13 cellular contexts compared by ENCODE assay signal in genomic region chr17:66777689-66778225, GRCh38. TPM values are rescaled to one million over a fixed set of nuclear protein-coding genes. Genes with fewer than 3 reads are reported as not detected.
DNase-seq lines count a peak whose midpoint lies in the region; ATAC-seq, FAIRE-seq and TF ChIP-seq lines count a peak whose summit lies in the region.
"Had no signal": no experiment of that assay in that cellular context is flagged by ENCODE, and none has a peak within 500 bp of the region (broad histone marks: within the 10 kb centered on the region; RNA-seq: fewer than 3 reads in every experiment).

No MANE protein-coding gene starts in this region.

- no peak for FAIRE-seq in astrocyte (lab: Jason Lieb, UNC)

- H3K9me3 ChIP-seq in Karpas-422 (ENCODE audit: low read length) (no peaks in the 10 kb centered on the region), astrocyte (ENCODE audit: insufficient read depth, low read depth, low read length) (no peaks in the 10 kb centered on the region)
- H3K9me3 ChIP-seq: MG63, Peyer's patch, right atrium auricular region had no signal

- peaks cover 12% of the 10 kb centered on the region for H3K36me3 Mint-ChIP-seq in astrocyte (ENCODE audit: low read depth, unreplicated experiment)

- peak overlapping the region; percentile 56 for H3K9ac ChIP-seq in Karpas-422 (ENCODE audit: low read length)
- H3K9ac ChIP-seq in astrocyte (ENCODE audit: low read length) = no peak overlapping the region

- H3K79me2 ChIP-seq in Karpas-422 (ENCODE audit: low read length) (no peaks in the 10 kb centered on the region), astrocyte (ENCODE audit: insufficient read depth, low read length) (no peaks in the 10 kb centered on the region)

- H3K4me3 ChIP-seq in Karpas-422 (ENCODE audit: low read length) (peak overlapping the region; percentile 22), astrocyte (ENCODE audit: insufficient read depth, low read depth, low read length) (no peak overlapping the region)
- H3K4me3 ChIP-seq: MG63, Peyer's patch, right atrium auricular region had no signal

- H3K4me1 Mint-ChIP-seq in astrocyte (ENCODE audit: low read depth, unreplicated experiment) = peaks cover 7% of the 10 kb centered on the region

- H3K27ac Mint-ChIP-seq in astrocyte (ENCODE audit: unreplicated experiment) = no peak overlapping the region
- H3K27ac Mint-ChIP-seq: CD4-positive, alpha-beta T cell had no signal

- DNase-seq in C1 segment of cervical spinal cord (lab: John Stamatoyannopoulos, UW) = peak in 9 of 14 donors; percentile 4 to 61 (median 30)
- peak; percentile 95 for DNase-seq in Karpas-422
- peak; percentile 60 for DNase-seq in astrocyte (ENCODE audit: low read depth)
- DNase-seq in kidney tubule cell (ENCODE audit: low spot score) = peak; percentile 6
- DNase-seq in UCSD-AML1 (lab: John Stamatoyannopoulos, UW; ENCODE audit: unreplicated experiment) = no peak
- DNase-seq: CD4-positive, alpha-beta T cell; MG63; Peyer's patch had no signal

- H3K27ac ChIP-seq in Karpas-422 (ENCODE audit: low read length) (peak overlapping the region; percentile 98), astrocyte (ENCODE audit: low read depth, low read length) (peak overlapping the region; percentile 20)
- H3K27ac ChIP-seq: Peyer's patch, right atrium auricular region had no signal

- no peak overlapping the region for H3K4me3 Mint-ChIP-seq in astrocyte (ENCODE audit: unreplicated experiment)
- H3K4me3 Mint-ChIP-seq: CD4-positive, alpha-beta T cell had no signal

- no peaks in the 10 kb centered on the region for H4K20me1 ChIP-seq in Karpas-422 (ENCODE audit: insufficient read depth, low read depth, low read length)
- no peaks in the 10 kb centered on the region for H4K20me1 ChIP-seq in astrocyte (ENCODE audit: insufficient read depth, low read length)

- ATAC-seq in esophagus mucosa (no peak), GM21786 (IDR thresholded peaks at IDR 0.05; ENCODE audit: unreplicated experiment) (no peak), HG02885 (IDR thresholded peaks at IDR 0.05; ENCODE audit: poor library complexity, unreplicated experiment) (no peak)

- no peaks in the 10 kb centered on the region for H3K27me3 ChIP-seq in Karpas-422 (ENCODE audit: low read length)
- no peaks in the 10 kb centered on the region for H3K27me3 ChIP-seq in astrocyte (ENCODE audit: insufficient read depth, low read length)
- H3K27me3 ChIP-seq: MG63, Peyer's patch, right atrium auricular region had no signal

- H3K4me1 ChIP-seq in Karpas-422 (ENCODE audit: low read length) (peaks cover 87% of the 10 kb centered on the region), astrocyte (ENCODE audit: insufficient read depth, low read length) (peaks cover 8% of the 10 kb centered on the region)
- H3K4me1 ChIP-seq: Peyer's patch, right atrium auricular region had no signal

- H3K9me3 Mint-ChIP-seq in astrocyte (ENCODE audit: unreplicated experiment) = no peaks in the 10 kb centered on the region
- H3K9me3 Mint-ChIP-seq: CD4-positive, alpha-beta T cell had no signal

- H2AFZ ChIP-seq in Karpas-422 (ENCODE audit: low read length) (no peak overlapping the region), astrocyte (ENCODE audit: low read depth, low read length) (no peak overlapping the region)

- H3K4me2 ChIP-seq in Karpas-422 (ENCODE audit: low read depth, low read length, poor library complexity, severe bottlenecking) (peak overlapping the region; percentile 70), astrocyte (ENCODE audit: low read length) (peak overlapping the region; percentile 39)

- H3K27me3 Mint-ChIP-seq in astrocyte (ENCODE audit: low read depth, unreplicated experiment) = no peaks in the 10 kb centered on the region
- H3K27me3 Mint-ChIP-seq: CD4-positive, alpha-beta T cell had no signal

- H3K9me2 ChIP-seq in Karpas-422 (replicated peaks; ENCODE audit: insufficient read depth, low read length) = no peaks in the 10 kb centered on the region

- TF ChIP-seq CTCF in astrocyte (IDR thresholded peaks at IDR 0.05; ENCODE audit: insufficient read depth, low read depth, low read length) = no peak

- H3K36me3 ChIP-seq in Karpas-422 (ENCODE audit: insufficient read depth, low read length) = no peaks in the 10 kb centered on the region
- no peaks in the 10 kb centered on the region for H3K36me3 ChIP-seq in astrocyte (ENCODE audit: insufficient read depth, low read length)
- H3K36me3 ChIP-seq: right atrium auricular region had no signal

RNA-seq across cellular contexts. Expression of gene CACNG5, which starts 57.2 kb away (rescaled TPM):
- total RNA-seq in Karpas-422 (2014; rRNA removed; shearing (Covaris generic); ENCODE audit: low replicate concordance) = not detected in 2 replicates
- total RNA-seq in astrocyte (not detected in 2 replicates), esophagus mucosa (not detected)
- total RNA-seq: CD4-positive, alpha-beta T cell; liver; Peyer's patch; right atrium auricular region had no signal
